ENCODE assay signal across 9 cellular contexts in genomic region chr1:167499657-167500056, GRCh38. TPM values are rescaled to one million over a fixed set of nuclear protein-coding genes. Genes with fewer than 3 reads are reported as not detected.
DNase-seq lines count a peak whose midpoint lies in the region; ATAC-seq lines count a peak whose summit lies in the region.
"Had no signal": no experiment of that assay in that cellular context is flagged by ENCODE, and none has a peak within 500 bp of the region (broad histone marks: within the 10 kb centered on the region; RNA-seq: fewer than 3 reads in every experiment).

No MANE protein-coding gene starts in this region.

- ATAC-seq in GM18520 (IDR thresholded peaks at IDR 0.05; ENCODE audit: unreplicated experiment): peak; percentile 98
- ATAC-seq in GM21619 (IDR thresholded peaks at IDR 0.05; ENCODE audit: unreplicated experiment): peak; percentile 98
- ATAC-seq: sciatic nerve had no signal

- peaks cover 67% of the 10 kb centered on the region for H3K27me3 Mint-ChIP-seq in IgD-negative memory B cell

- no peaks in the 10 kb centered on the region for H3K9me3 Mint-ChIP-seq in IgD-negative memory B cell

- no peaks in the 10 kb centered on the region for H3K36me3 Mint-ChIP-seq in IgD-negative memory B cell

- peak overlapping the region; percentile 7 to 69 (median 13) for H3K27ac Mint-ChIP-seq in IgD-negative memory B cell

- peak; percentile 87 for DNase-seq in germinal center (ENCODE audit: low spot score)
- no peak for DNase-seq in GF-D8 (lab: John Stamatoyannopoulos, UW)
- no peak for DNase-seq in NCI-H446 (lab: John Stamatoyannopoulos, UW)
- DNase-seq in NCI-H2107 (lab: John Stamatoyannopoulos, UW): no peak
- DNase-seq in NCI-H1436 (lab: John Stamatoyannopoulos, UW): no peak

- H3K4me1 Mint-ChIP-seq in IgD-negative memory B cell: peaks cover 21 to 35% (median 24%) of the 10 kb centered on the region in 3 donors

- peak overlapping the region; percentile 12 to 77 (median 51) for H3K4me3 Mint-ChIP-seq in IgD-negative memory B cell

RNA-seq across cellular contexts. Expression of gene CD247, which starts 18.7 kb away (rescaled TPM):
- polyA plus RNA-seq in IgD-negative memory B cell: 63.3 TPM

RNA-seq across cellular contexts. Expression of gene CREG1, which starts 53.9 kb away (rescaled TPM):
- 13.0 TPM for polyA plus RNA-seq in IgD-negative memory B cell
